8 cellular contexts compared by ENCODE assay signal in the genomic region with DNA sequence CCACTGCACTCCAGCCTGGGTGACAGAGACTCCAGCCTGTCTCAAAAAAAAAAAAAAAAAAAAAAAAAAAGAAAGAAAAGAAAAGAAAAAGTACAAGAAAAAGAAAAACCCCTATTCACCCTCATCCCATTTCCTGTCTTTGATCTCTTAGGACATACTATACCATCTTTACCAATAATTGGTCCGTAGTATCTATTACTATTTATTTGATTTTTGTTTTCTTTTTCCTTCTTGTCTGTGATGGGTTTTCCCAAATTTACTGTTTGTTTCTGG. TPM values are rescaled to one million over a fixed set of nuclear protein-coding genes. Genes with fewer than 3 reads are reported as not detected.
DNase-seq lines count a peak whose midpoint lies in the region; ATAC-seq, FAIRE-seq and TF ChIP-seq lines count a peak whose summit lies in the region.

No MANE protein-coding gene starts in this region.

- no peak for TF ChIP-seq CTCF in CD14-positive monocyte (IDR thresholded peaks at IDR 0.05)
- TF ChIP-seq CTCF in astrocyte (IDR thresholded peaks at IDR 0.05; ENCODE audit: insufficient read depth, low read depth, low read length) = no peak
- no peak for TF ChIP-seq CTCF in nephron (IDR thresholded peaks at IDR 0.05; ENCODE audit: unreplicated experiment in 3 of 3)
- no peak for TF ChIP-seq CTCF in D721Med (IDR thresholded peaks at IDR 0.05; ENCODE audit: insufficient read depth, missing control alignments)

- DNase-seq in CD14-positive monocyte (ENCODE audit: low spot score) (no peak), astrocyte (ENCODE audit: low read depth) (no peak), NCI-H510A (lab: John Stamatoyannopoulos, UW) (no peak), GM12891 (ENCODE audit: insufficient read length, low spot score) (no peak), D721Med (ENCODE audit: insufficient read length, low spot score) (no peak)

- intact Hi-C loops in CD14-positive monocyte (cut with micrococcal nuclease) = loop anchor here (2.0 to 10.0 kb wide), 2 partner anchors 80 to 102 kb away; partner anchors contain the start of gene EZH2 (in 1 of the 2)

- peaks cover 4 to 12% (median 5%) of the 10 kb centered on the region in 3 donors for H3K27me3 Mint-ChIP-seq in CD14-positive monocyte (ENCODE audit: low read depth in 3 of 3)
- H3K27me3 Mint-ChIP-seq in astrocyte (ENCODE audit: low read depth, unreplicated experiment) = no peaks in the 10 kb centered on the region
- H3K27me3 Mint-ChIP-seq in nephron (ENCODE audit: low read depth) = peaks cover 4% of the 10 kb centered on the region

- FAIRE-seq in astrocyte (lab: Jason Lieb, UNC) (no peak), GM12891 (lab: Jason Lieb, UNC) (no peak), D721Med (lab: Jason Lieb, UNC) (no peak)

- ATAC-seq in HG03196 (IDR thresholded peaks at IDR 0.05; ENCODE audit: unreplicated experiment) = no peak

- no peaks in the 10 kb centered on the region for H3K36me3 ChIP-seq in HUES6 (ENCODE audit: control insufficient read depth, insufficient read depth, low read length)
- H3K36me3 ChIP-seq in astrocyte (ENCODE audit: insufficient read depth, low read length) = no peaks in the 10 kb centered on the region

- H3K36me3 Mint-ChIP-seq in CD14-positive monocyte (no peaks in the 10 kb centered on the region), astrocyte (ENCODE audit: low read depth, unreplicated experiment) (no peaks in the 10 kb centered on the region), nephron (ENCODE audit: low read depth) (no peaks in the 10 kb centered on the region)

- no peak overlapping the region for H3K27ac ChIP-seq in HUES6 (ENCODE audit: low read depth, low read length)
- no peak overlapping the region for H3K27ac ChIP-seq in astrocyte (ENCODE audit: low read depth, low read length)

- H3K79me2 ChIP-seq in astrocyte (ENCODE audit: insufficient read depth, low read length) = no peaks in the 10 kb centered on the region

- H3K27ac Mint-ChIP-seq in CD14-positive monocyte = peak overlapping the region; percentile 83 to 95 (median 91)
- peak overlapping the region; percentile 63 for H3K27ac Mint-ChIP-seq in astrocyte (ENCODE audit: unreplicated experiment)
- peak overlapping the region; percentile 83 to 96 (median 89) for H3K27ac Mint-ChIP-seq in nephron

- H4K20me1 ChIP-seq in astrocyte (ENCODE audit: insufficient read depth, low read length) = no peaks in the 10 kb centered on the region

- H3K4me2 ChIP-seq in astrocyte (ENCODE audit: low read length) = peak overlapping the region; percentile 92

- H3K9ac ChIP-seq in HUES6 (ENCODE audit: low read length) = no peak overlapping the region
- no peak overlapping the region for H3K9ac ChIP-seq in astrocyte (ENCODE audit: low read length)

- H3K4me1 Mint-ChIP-seq in CD14-positive monocyte = peaks cover 46% of the 10 kb centered on the region
- H3K4me1 Mint-ChIP-seq in astrocyte (ENCODE audit: low read depth, unreplicated experiment) = peaks cover 13% of the 10 kb centered on the region
- peaks cover 39% of the 10 kb centered on the region for H3K4me1 Mint-ChIP-seq in nephron

- H3K4me3 ChIP-seq in HUES6 (ENCODE audit: low read depth, low read length) (peak overlapping the region; percentile 69), astrocyte (ENCODE audit: insufficient read depth, low read depth, low read length) (no peak overlapping the region)

- peaks cover 0 to 1% (median 0%) of the 10 kb centered on the region in 7 donors for H3K9me3 Mint-ChIP-seq in CD14-positive monocyte
- no peaks in the 10 kb centered on the region for H3K9me3 Mint-ChIP-seq in astrocyte (ENCODE audit: unreplicated experiment)
- H3K9me3 Mint-ChIP-seq in nephron = no peaks in the 10 kb centered on the region

- H2AFZ ChIP-seq in astrocyte (ENCODE audit: low read depth, low read length) = no peak overlapping the region

- H3K4me1 ChIP-seq in HUES6 (ENCODE audit: control insufficient read depth, insufficient read depth, low read length) = peaks cover 5% of the 10 kb centered on the region; the same call in 1 of the 2 replicates
- peaks cover 5% of the 10 kb centered on the region for H3K4me1 ChIP-seq in astrocyte (ENCODE audit: insufficient read depth, low read length)

- H3K27me3 ChIP-seq in HUES6 (ENCODE audit: control insufficient read depth, insufficient read depth, low read length) = no peaks in the 10 kb centered on the region
- H3K27me3 ChIP-seq in astrocyte (ENCODE audit: insufficient read depth, low read length) = peaks cover under 1% of the 10 kb centered on the region

- peak overlapping the region; percentile 61 to 98 for H3K4me3 Mint-ChIP-seq in CD14-positive monocyte
- no peak overlapping the region for H3K4me3 Mint-ChIP-seq in astrocyte (ENCODE audit: unreplicated experiment)
- H3K4me3 Mint-ChIP-seq in nephron = peak overlapping the region; percentile 91 to 94 (median 93)

- no peak for TF ChIP-seq POLR2A in GM12891 (IDR thresholded peaks at IDR 0.05; ENCODE audit: low read depth, low read length)

- H3K9me3 ChIP-seq in HUES6 (ENCODE audit: control insufficient read depth, insufficient read depth, low read depth, low read length) (peaks cover 3% of the 10 kb centered on the region; the same call in 1 of the 2 replicates), astrocyte (ENCODE audit: insufficient read depth, low read depth, low read length) (no peaks in the 10 kb centered on the region)

TF ChIP-seq in GM12891, 5 proteins besides CTCF, POLR2A, EP300 and RAD21:
- TF ChIP-seq POLR2AphosphoS5 (IDR thresholded peaks at IDR 0.05; ENCODE audit: low read depth, low read length) (no peak), SPI1 (IDR thresholded peaks at IDR 0.05; ENCODE audit: low read depth, low read length) (no peak), POU2F2 (IDR thresholded peaks at IDR 0.05; ENCODE audit: low read depth, low read length) (no peak), PAX5 (IDR thresholded peaks at IDR 0.05; ENCODE audit: insufficient read depth, low read length, severe bottlenecking) (no peak), TAF1 (IDR thresholded peaks at IDR 0.05; ENCODE audit: low read depth, low read length) (no peak)

RNA-seq across cellular contexts. Expression of gene PDIA4, which starts 41.6 kb away (rescaled TPM):
- polyA plus RNA-seq in CD14-positive monocyte = 10 to 100 TPM; 36.5 to 51.2 TPM
- 266 and 284 TPM in 2 replicates for total RNA-seq in astrocyte
- 65.8 TPM for polyA plus RNA-seq in GM12891 (2012; ENCODE audit: low read depth, missing spikeins)
